Comparison of ENCODE assay signal across 5 cellular contexts in genomic region chr9:67470739-67471138, GRCh38.
DNase-seq lines count a peak whose midpoint lies in the region; ATAC-seq, FAIRE-seq and TF ChIP-seq lines count a peak whose summit lies in the region.
"Not testable (repeated sequence)": the region's sequence is repeated elsewhere in the genome, so short reads cannot be mapped to it uniquely, and the experiment has no call there.

No MANE protein-coding gene starts in this region.

- in situ Hi-C loops in HepG2 (cut with HindIII; ENCODE audit: extremely low pct_ligation_motif_present, low pct_unique_long_range_greater_than_20kb): not testable (repeated sequence)

- TF ChIP-seq POLR2A in A549 (IDR thresholded peaks at IDR 0.05; ENCODE audit: low read length); HepG2 (IDR thresholded peaks at IDR 0.05; ENCODE audit: insufficient read depth in 1 of 2, low read depth in 2 of 2, low read length in 2 of 2): not testable (repeated sequence)

- H3K4me2 ChIP-seq in A549; HepG2 (ENCODE audit: low read depth, low read length): not testable (repeated sequence)

- H3K9me3 ChIP-seq in A549; RWPE2 (ENCODE audit: severe bottlenecking); HepG2 (ENCODE audit: low read length); pancreas: not testable (repeated sequence)

- not testable (repeated sequence) for H3K27ac ChIP-seq in A549; RWPE2 (ENCODE audit: poor library complexity, severe bottlenecking); HepG2 (ENCODE audit: extremely low read length, insufficient read depth, low read length); pancreas

- H3K79me2 ChIP-seq in HepG2 (ENCODE audit: insufficient read depth, low read length): not testable (repeated sequence)

- H3K9ac ChIP-seq in HepG2 (ENCODE audit: insufficient read depth, low read depth, low read length): not testable (repeated sequence)

- TF ChIP-seq RAD21 in A549 (conservative IDR thresholded peaks at IDR 0.05 in 1 of 2, IDR thresholded peaks at IDR 0.05 in 1 of 2); HepG2 (CRISPR knock-in tag; IDR thresholded peaks at IDR 0.05): not testable (repeated sequence)

- not testable (repeated sequence) for TF ChIP-seq EP300 in A549 (IDR thresholded peaks at IDR 0.05); HepG2 (IDR thresholded peaks at IDR 0.05; ENCODE audit: low read depth in 2 of 2, low read length in 2 of 2); HepG2 (CRISPR knock-in tag; IDR thresholded peaks at IDR 0.05; ENCODE audit: borderline replicate concordance)

- not testable (repeated sequence) for TF ChIP-seq CTCF in A549 (IDR thresholded peaks at IDR 0.05); RWPE2 (IDR thresholded peaks at IDR 0.05; ENCODE audit: poor library complexity, severe bottlenecking); HepG2 (CRISPR knock-in tag; IDR thresholded peaks at IDR 0.05); pancreas (IDR thresholded peaks at IDR 0.05)

- H2AFZ ChIP-seq in HepG2 (ENCODE audit: low read length): not testable (repeated sequence)

- CTCF ChIA-PET in A549 (lab: Yijun Ruan, JAX); HepG2 (lab: Yijun Ruan, JAX; ENCODE audit: low intra/inter-chr PET ratio, low total read pairs): not testable (repeated sequence)

- H3K36me3 ChIP-seq in RWPE2 (ENCODE audit: low read depth); HepG2 (replicated peaks in 1 of 2; ENCODE audit: control insufficient read depth in 1 of 2, insufficient read depth in 2 of 2, low read length in 2 of 2); pancreas: not testable (repeated sequence)

- not testable (repeated sequence) for H3K4me1 ChIP-seq in A549; RWPE2 (ENCODE audit: insufficient read depth, poor library complexity, severe bottlenecking); HepG2 (ENCODE audit: insufficient read depth, low read length); pancreas

- FAIRE-seq in A549 (lab: Jason Lieb, UNC); HepG2 (lab: Jason Lieb, UNC); pancreas (lab: Jason Lieb, UNC): not testable (repeated sequence)

- WGBS in A549 (ENCODE audit: missing lambda C conversion rate): no CpG with 5 or more reads among the region's 5 CpGs
- WGBS in HepG2 (ENCODE audit: low lambda C conversion rate): no CpG with 5 or more reads among the region's 5 CpGs
- WGBS in pancreas, 2 donors: no CpG with 5 or more reads among the region's 5 CpGs

- not testable (repeated sequence) for H3K27me3 ChIP-seq in RWPE2 (ENCODE audit: insufficient read depth, poor library complexity, severe bottlenecking); HepG2 (ENCODE audit: control insufficient read depth in 1 of 2, insufficient read depth in 2 of 2, low read length in 2 of 2); pancreas

- H3K4me3 ChIP-seq in A549; RWPE2 (ENCODE audit: severe bottlenecking); HepG2 (replicated peaks in 1 of 3; ENCODE audit: insufficient read depth in 1 of 3, low read depth in 2 of 3, low read length in 3 of 3); pancreas: not testable (repeated sequence)

- intact Hi-C loops in left colon (cut with DNase I, micrococcal nuclease); HepG2 (cut with micrococcal nuclease; ENCODE audit: unreplicated experiment); pancreas (cut with DNase I): not testable (repeated sequence)

- POLR2A ChIA-PET in A549 (lab: Yijun Ruan, JAX); HepG2 (lab: Yijun Ruan, JAX): not testable (repeated sequence)

- ATAC-seq in A549: peak; percentile 99 to 100
- ATAC-seq in RWPE2 (ENCODE audit: low read depth): peak; percentile 96
- peak; percentile 100 for ATAC-seq in left colon
- peak; percentile 99 for ATAC-seq in HepG2
- ATAC-seq in pancreas: peak in 3 of 4 donors; percentile 52 to 80 (median 65)

- not testable (repeated sequence) for H4K20me1 ChIP-seq in HepG2 (ENCODE audit: insufficient read depth, low read length)

- BruUV-seq in HepG2 (replicated peaks; lab: Mats Ljungman, UMichigan): not testable (repeated sequence)

- DNase-seq in A549 (ENCODE audit: low read depth in 1 of 2, low spot score in 1 of 2); RWPE2 (ENCODE audit: low spot score); left colon; HepG2 (ENCODE audit: low spot score); pancreas: not testable (repeated sequence)
